8 cellular contexts compared by ENCODE assay signal in genomic region chr1:119139857-119140176, GRCh38. TPM values are rescaled to one million over a fixed set of nuclear protein-coding genes. Genes with fewer than 3 reads are reported as not detected.
A peak's percentile ranks its signal among the peaks of the same experiment; 100 is the strongest.
DNase-seq lines count a peak whose midpoint lies in the region; ATAC-seq and TF ChIP-seq lines count a peak whose summit lies in the region.

No MANE protein-coding gene starts in this region.

- DNase-seq in SHP77 (lab: John Stamatoyannopoulos, UW) (peak; percentile 69 to 77), SHP77 treated with DMSO at 0.1 percent for 48 hours (lab: John Stamatoyannopoulos, UW) (no peak), NT2/D1 (ENCODE audit: low read depth, low spot score) (no peak), spleen (no peak), osteocyte (ENCODE audit: extremely low spot score, unreplicated experiment) (no peak), posterior vena cava (ENCODE audit: low spot score) (no peak)

- peak overlapping the region; percentile 62 for H3K9ac ChIP-seq in NT2/D1 (ENCODE audit: insufficient read length, low read depth)

- no peaks in the 10 kb centered on the region for H3K36me3 Mint-ChIP-seq in osteocyte (ENCODE audit: unreplicated experiment)

- H3K4me3 Mint-ChIP-seq in osteocyte (ENCODE audit: unreplicated experiment) = no peak overlapping the region

- no peaks in the 10 kb centered on the region for H3K27me3 ChIP-seq in NT2/D1 (ENCODE audit: insufficient read depth, insufficient read length)
- no peaks in the 10 kb centered on the region for H3K27me3 ChIP-seq in gastroesophageal sphincter
- no peaks in the 10 kb centered on the region for H3K27me3 ChIP-seq in spleen (replicated peaks in 1 of 7)

- H3K27ac Mint-ChIP-seq in osteocyte (ENCODE audit: unreplicated experiment) = no peak overlapping the region

- H3K27ac ChIP-seq in gastroesophageal sphincter (peak overlapping the region; percentile 94 to 98 (median 96)), spleen (peak overlapping the region; percentile 94 to 99 (median 96))

- no peaks in the 10 kb centered on the region for H3K27me3 Mint-ChIP-seq in osteocyte (ENCODE audit: unreplicated experiment)

- H3K4me1 ChIP-seq in NT2/D1 (ENCODE audit: insufficient read depth, insufficient read length) (no peaks in the 10 kb centered on the region), gastroesophageal sphincter (peaks cover 0 to 40% (median 11%) of the 10 kb centered on the region in 3 donors), spleen (peaks cover 6 to 40% (median 29%) of the 10 kb centered on the region in 6 donors)

- H3K4me1 Mint-ChIP-seq in osteocyte (ENCODE audit: unreplicated experiment) = peaks cover 13% of the 10 kb centered on the region

- ATAC-seq in HG02798 (IDR thresholded peaks at IDR 0.05; ENCODE audit: poor library complexity, unreplicated experiment) (peak; percentile 30), gastroesophageal sphincter (peak; percentile 10)

- H3K4me3 ChIP-seq in NT2/D1 (ENCODE audit: insufficient read length, low read depth) = peak overlapping the region; percentile 66
- H3K4me3 ChIP-seq in gastroesophageal sphincter = peak overlapping the region; percentile 59 to 91
- peak overlapping the region; percentile 49 to 72 (median 58) for H3K4me3 ChIP-seq in spleen

- H3K36me3 ChIP-seq in NT2/D1 (ENCODE audit: insufficient read depth, insufficient read length, low read length) (peaks cover 24% of the 10 kb centered on the region), gastroesophageal sphincter (peaks cover 0 to 3% of the 10 kb centered on the region in 2 donors), spleen (peaks cover 0 to 12% (median 0%) of the 10 kb centered on the region in 6 donors)

- intact Hi-C loops in spleen (cut with DNase I; ENCODE audit: low total_unique reads) (no loop called here), posterior vena cava (cut with DNase I) (loop anchor here in 1 of 2 donors (10.0 kb wide), 1 partner anchor 55 kb away; no protein-coding TSS in a partner anchor)

- no peaks in the 10 kb centered on the region for H3K9me3 Mint-ChIP-seq in osteocyte (ENCODE audit: unreplicated experiment)

- WGBS in gastroesophageal sphincter (ENCODE audit: low coverage in 1 of 2), 2 donors = 6 to 10% methylated on average over 2 to 10 of the region's 10 CpGs
- WGBS in spleen, 5 donors = 15 to 30% (median 19%) methylated on average over 8 to 10 of the region's 10 CpGs

- TF ChIP-seq CTCF in gastroesophageal sphincter (IDR thresholded peaks at IDR 0.05) (no peak), spleen (IDR thresholded peaks at IDR 0.05 in 8 of 11, conservative IDR thresholded peaks at IDR 0.05 in 3 of 11) (no peak), osteocyte (IDR thresholded peaks at IDR 0.05) (no peak)

- no peak for TF ChIP-seq EP300 in gastroesophageal sphincter (IDR thresholded peaks at IDR 0.05)

- H3K9me3 ChIP-seq in NT2/D1 (ENCODE audit: insufficient read depth, low read length) (no peaks in the 10 kb centered on the region), gastroesophageal sphincter (no peaks in the 10 kb centered on the region), spleen (no peaks in the 10 kb centered on the region)

- no peak for TF ChIP-seq POLR2A in gastroesophageal sphincter (IDR thresholded peaks at IDR 0.05)
- TF ChIP-seq POLR2A in spleen (IDR thresholded peaks at IDR 0.05) = no peak

RNA-seq across cellular contexts. Expression of gene WARS2, which starts 0.6 kb away (rescaled TPM):
- total RNA-seq in gastroesophageal sphincter = 10 to 100 TPM in 3 of 4 donors, 1 to 10 TPM in 1; 9.2 to 12.8 (median 11.7) TPM
- 10 to 100 TPM in 4 of 7 donors, 1 to 10 TPM in 3; 7.6 to 13.0 (median 10.5) TPM for total RNA-seq in spleen
- 1 to 10 TPM; 2.9 to 4.4 (median 4.0) TPM for polyA plus RNA-seq in spleen
- total RNA-seq in osteocyte = 9.8 and 13.2 TPM in 2 replicates
- 10 to 100 TPM in 1 of 2 donors, 1 to 10 TPM in 1; 9.2 to 13.0 TPM for total RNA-seq in posterior vena cava

Comparison
In these comparisons a context has a peak if more than half of its experiments do, and no peak if none do; other contexts are left out.
1. DNase-seq: peak in SHP77 (2 of 2); none in SHP77 treated with DMSO at 0.1 percent for 48 hours (single experiment), NT2/D1 (single experiment), spleen (single experiment), osteocyte (single experiment) and posterior vena cava (single experiment).
2. Peak in every context shown above with its lines, with median percentiles within 50 percentile points of each other: H3K4me3 ChIP-seq.